ENCODE assay signal across 1 cellular context in the genomic region with DNA sequence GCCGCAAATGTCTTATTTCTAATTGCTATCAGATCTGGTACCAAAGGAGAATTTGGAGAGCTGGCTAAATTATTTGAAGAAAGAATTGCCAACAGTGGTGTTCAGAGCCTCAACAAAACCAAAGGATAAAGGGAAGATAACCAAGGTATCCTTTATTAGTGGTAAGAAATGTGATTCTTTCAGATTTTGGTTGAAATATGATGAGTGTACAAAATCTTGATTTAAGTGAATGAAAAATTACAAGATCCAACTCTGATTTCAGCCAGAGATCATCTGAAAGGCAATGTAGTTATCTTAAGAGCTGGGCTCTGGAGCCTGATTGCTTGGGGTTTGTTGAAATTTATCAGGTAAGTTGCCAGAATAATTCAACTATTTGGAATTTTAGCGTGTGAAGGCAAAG.
A peak's percentile ranks its signal among the peaks of the same experiment; 100 is the strongest.
TF ChIP-seq lines count a peak whose summit lies in the region.

No MANE protein-coding gene starts in this region.

TF ChIP-seq in IMR-90, 13 proteins besides CTCF, POLR2A, EP300 and RAD21:
- TF ChIP-seq, protein P1, sequence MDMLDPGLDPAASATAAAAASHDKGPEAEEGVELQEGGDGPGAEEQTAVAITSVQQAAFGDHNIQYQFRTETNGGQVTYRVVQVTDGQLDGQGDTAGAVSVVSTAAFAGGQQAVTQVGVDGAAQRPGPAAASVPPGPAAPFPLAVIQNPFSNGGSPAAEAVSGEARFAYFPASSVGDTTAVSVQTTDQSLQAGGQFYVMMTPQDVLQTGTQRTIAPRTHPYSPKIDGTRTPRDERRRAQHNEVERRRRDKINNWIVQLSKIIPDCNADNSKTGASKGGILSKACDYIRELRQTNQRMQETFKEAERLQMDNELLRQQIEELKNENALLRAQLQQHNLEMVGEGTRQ (IDR thresholded peaks at IDR 0.05; ENCODE audit: low read depth, low read length), result no peak
- TF ChIP-seq MAFK (IDR thresholded peaks at IDR 0.05; ENCODE audit: low read depth, low read length), result peak; percentile 32; the same call in 1 of the 2 replicates
